In the genomic region with DNA sequence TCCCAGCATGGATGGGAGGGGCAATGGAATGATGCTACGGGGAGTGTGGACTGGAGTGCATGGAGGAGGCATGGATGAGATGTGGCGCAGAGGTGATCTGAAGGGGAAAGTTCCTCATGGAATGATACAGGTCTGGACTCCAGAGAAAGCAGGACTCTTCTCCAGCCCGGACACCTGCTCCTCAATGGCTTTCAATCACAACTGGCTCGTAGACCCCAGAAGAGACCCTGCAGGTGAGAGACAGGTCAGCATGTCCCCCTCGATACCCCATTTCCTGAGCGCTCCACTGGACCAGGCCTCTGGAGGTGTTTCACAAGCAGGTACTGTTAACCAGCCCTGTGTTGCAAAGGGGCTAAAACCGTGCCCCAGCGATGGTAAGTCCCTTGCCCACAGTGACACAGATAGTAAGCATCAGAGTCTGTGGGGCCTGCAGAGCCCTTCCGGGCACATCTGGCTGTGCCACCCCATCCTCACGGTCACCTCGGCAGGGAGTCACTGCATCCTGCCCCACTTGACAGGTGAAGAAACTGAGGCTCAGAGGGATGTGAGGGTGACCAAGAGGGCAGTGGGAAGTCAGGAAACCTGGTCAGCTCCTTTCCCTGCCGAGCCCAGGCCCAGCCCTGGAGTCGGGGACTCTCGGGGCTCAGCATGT, we compare ENCODE assay signal across 1 cellular context.
TF ChIP-seq lines count a peak whose summit lies in the region.

No MANE protein-coding gene starts in this region.

TF ChIP-seq in GM12878, 131 proteins besides CTCF, POLR2A, EP300 and RAD21:
- TF ChIP-seq CREB1 (IDR thresholded peaks at IDR 0.05; ENCODE audit: low read depth) (no peak), HDGF (IDR thresholded peaks at IDR 0.05) (peak; percentile 81; the same call in 1 of the 2 replicates), GATAD2B (conservative IDR thresholded peaks at IDR 0.05; ENCODE audit: low read depth) (0 out of 2 replicates have a peak, but pooled peaks have one; percentile 55), MEF2B (IDR thresholded peaks at IDR 0.05; ENCODE audit: partially characterized antibody, poor library complexity, severe bottlenecking) (peak; percentile 42)
